Comparison of ENCODE assay signal across 12 cellular contexts in genomic region chr12:52074006-52074405, GRCh38. TPM values are rescaled to one million over a fixed set of nuclear protein-coding genes. Genes with fewer than 3 reads are reported as not detected.
DNase-seq lines count a peak whose midpoint lies in the region; ATAC-seq and TF ChIP-seq lines count a peak whose summit lies in the region.
"Had no signal": no experiment of that assay in that cellular context is flagged by ENCODE, and none has a peak within 500 bp of the region (broad histone marks: within the 10 kb centered on the region; RNA-seq: fewer than 3 reads in every experiment).

No MANE protein-coding gene starts in this region.

- no peaks in the 10 kb centered on the region for H3K27me3 ChIP-seq in suprapubic skin
- H3K27me3 ChIP-seq: right lobe of liver had no signal

- TF ChIP-seq POLR2A in suprapubic skin (IDR thresholded peaks at IDR 0.05): no peak

- peak; percentile 81 for DNase-seq in AG10803 (ENCODE audit: low read depth)
- DNase-seq in RPMI7951 (ENCODE audit: low read depth): peak; percentile 93
- DNase-seq in fibroblast of the aortic adventitia (ENCODE audit: low read depth): peak; percentile 31
- DNase-seq in substantia nigra (lab: John Stamatoyannopoulos, UW): no peak
- DNase-seq in suprapubic skin (ENCODE audit: low spot score in 2 of 2): no peak
- no peak for DNase-seq in T-helper 2 cell
- DNase-seq: activated gamma-delta T cell treated with Interleukin-2 at 50 U/mL for 16 hours, hypothalamus, right lobe of liver had no signal

- H3K27ac ChIP-seq in substantia nigra (ENCODE audit: low read depth, low read length, poor library complexity, severe bottlenecking) (no peak overlapping the region), suprapubic skin (no peak overlapping the region)
- H3K27ac ChIP-seq: right lobe of liver had no signal

- ATAC-seq in GM18907 (IDR thresholded peaks at IDR 0.05; ENCODE audit: unreplicated experiment) (peak; percentile 30), HG03571 (IDR thresholded peaks at IDR 0.05; ENCODE audit: unreplicated experiment) (no peak)
- ATAC-seq: Panc1, right lobe of liver had no signal

- H3K4me3 ChIP-seq in AG10803 (ENCODE audit: low read length): no peak overlapping the region
- H3K4me3 ChIP-seq in fibroblast of the aortic adventitia (ENCODE audit: low read depth, low read length): no peak overlapping the region
- no peak overlapping the region for H3K4me3 ChIP-seq in suprapubic skin
- H3K4me3 ChIP-seq: right lobe of liver had no signal

- TF ChIP-seq EP300 in suprapubic skin (IDR thresholded peaks at IDR 0.05): no peak

- no peak for TF ChIP-seq CTCF in AG10803 (conservative IDR thresholded peaks at IDR 0.05; ENCODE audit: low read length)
- TF ChIP-seq CTCF in fibroblast of the aortic adventitia (IDR thresholded peaks at IDR 0.05; ENCODE audit: insufficient read depth, low read length): no peak
- TF ChIP-seq CTCF in suprapubic skin (IDR thresholded peaks at IDR 0.05): no peak

- no peaks in the 10 kb centered on the region for H3K9me3 ChIP-seq in suprapubic skin
- H3K9me3 ChIP-seq: right lobe of liver had no signal

- H3K36me3 ChIP-seq in suprapubic skin: peaks cover 43% of the 10 kb centered on the region

- WGBS in suprapubic skin: 44% methylated on average over 4 of the region's 11 CpGs

- peaks cover 38% of the 10 kb centered on the region for H3K4me1 ChIP-seq in suprapubic skin

RNA-seq across cellular contexts. Expression of gene ATG101, which starts 4.2 kb away (rescaled TPM):
- 46.5 and 56.1 TPM in 2 replicates for total RNA-seq in RPMI7951 (2014; rRNA removed; shearing (Covaris generic))
- total RNA-seq in fibroblast of the aortic adventitia (ENCODE audit: low replicate concordance) (41.1 and 89.2 TPM in 2 replicates), suprapubic skin (10 to 100 TPM; 39.5 to 76.1 (median 56.5) TPM)

RNA-seq across cellular contexts. Expression of gene SMIM41, which starts 5.5 kb away (rescaled TPM):
- not detected in 2 replicates for total RNA-seq in RPMI7951 (2014; rRNA removed; shearing (Covaris generic))
- total RNA-seq in fibroblast of the aortic adventitia (ENCODE audit: low replicate concordance) (0.27 and 0.98 TPM in 2 replicates), suprapubic skin (under 1 TPM in 2 of 4 donors, not detected in 2; 0.51 to 0.57 TPM)
- total RNA-seq: right lobe of liver had no signal

RNA-seq across cellular contexts. Expression of gene NR4A1, which starts 22.8 kb away (rescaled TPM):
- total RNA-seq in RPMI7951 (2014; rRNA removed; shearing (Covaris generic)): 3.0 and 5.6 TPM in 2 replicates
- total RNA-seq in fibroblast of the aortic adventitia (ENCODE audit: low replicate concordance) (0.82 and 3.9 TPM in 2 replicates), suprapubic skin (100 to 1,000 TPM; 141 to 775 (median 422) TPM)

Comparison
In these comparisons a context has a peak if more than half of its experiments do, and no peak if none do; other contexts are left out.
1. DNase-seq: peak in AG10803 (single experiment), RPMI7951 (single experiment) and fibroblast of the aortic adventitia (single experiment); none in substantia nigra (0 of 49), suprapubic skin (0 of 2) and T-helper 2 cell (0 of 5).
2. RNA of gene NR4A1, which starts 22.8 kb away (total RNA-seq): 141 to 775 TPM in suprapubic skin; 3.0 to 5.6 TPM in RPMI7951 and 0.82 to 3.9 TPM in fibroblast of the aortic adventitia; every median in the first group is over 10 times any median in the second.